Comparison of ENCODE assay signal across 9 cellular contexts in genomic region chr3:174125267-174125844, GRCh38.
DNase-seq lines count a peak whose midpoint lies in the region; ATAC-seq, FAIRE-seq and TF ChIP-seq lines count a peak whose summit lies in the region.
"Had no signal": no experiment of that assay in that cellular context is flagged by ENCODE, and none has a peak within 500 bp of the region (broad histone marks: within the 10 kb centered on the region; RNA-seq: fewer than 3 reads in every experiment).

No MANE protein-coding gene starts in this region.

- ATAC-seq in stimulated activated effector memory CD8-positive, alpha-beta T cell treated with anti-CD3 and anti-CD28 coated beads, Interleukin-12 subunit alpha, Interleukin-12 subunit beta, amount 100 ng/mL, for 72 hours = no peak
- no peak for ATAC-seq in GM19395 (IDR thresholded peaks at IDR 0.05; ENCODE audit: unreplicated experiment)
- ATAC-seq in HG03025 (IDR thresholded peaks at IDR 0.05; ENCODE audit: low FRiP score, unreplicated experiment) = no peak

- no peak overlapping the region for H3K4me3 Mint-ChIP-seq in stimulated activated effector memory CD8-positive, alpha-beta T cell treated with anti-CD3 and anti-CD28 coated beads, Interleukin-12 subunit alpha, Interleukin-12 subunit beta, amount 100 ng/mL, for 72 hours
- H3K4me3 Mint-ChIP-seq: T-helper 1 cell treated with Interleukin-12 subunit alpha and Interleukin-12 subunit beta and Interleukin-4 antibody, amounts not matched to agents 30 μg/mL and 1 μg/mL, for 36 hours had no signal

- no peak overlapping the region for H3K27ac Mint-ChIP-seq in stimulated activated effector memory CD8-positive, alpha-beta T cell treated with anti-CD3 and anti-CD28 coated beads, Interleukin-12 subunit alpha, Interleukin-12 subunit beta, amount 100 ng/mL, for 72 hours
- H3K27ac Mint-ChIP-seq: T-helper 1 cell treated with Interleukin-12 subunit alpha and Interleukin-12 subunit beta and Interleukin-4 antibody, amounts not matched to agents 30 μg/mL and 1 μg/mL, for 36 hours had no signal

- DNase-seq in GM12892 (ENCODE audit: insufficient read length) (no peak), NCI-H2081 (lab: John Stamatoyannopoulos, UW) (peak; percentile 80 to 90), astrocyte of the hippocampus (ENCODE audit: low read depth, low spot score) (peak; percentile 64), myocyte (ENCODE audit: low read depth) (peak; percentile 55), KG1 (lab: John Stamatoyannopoulos, UW) (no peak)
- no peak for DNase-seq in stimulated activated effector memory CD8-positive, alpha-beta T cell treated with anti-CD3 and anti-CD28 coated beads, Interleukin-12 subunit alpha, Interleukin-12 subunit beta, amount 100 ng/mL, for 72 hours (ENCODE audit: low spot score in 2 of 2)

- no peaks in the 10 kb centered on the region for H3K4me1 Mint-ChIP-seq in stimulated activated effector memory CD8-positive, alpha-beta T cell treated with anti-CD3 and anti-CD28 coated beads, Interleukin-12 subunit alpha, Interleukin-12 subunit beta, amount 100 ng/mL, for 72 hours

- no peak for TF ChIP-seq POLR2A in GM12892 (IDR thresholded peaks at IDR 0.05; ENCODE audit: low read depth, low read length)

- H3K9me3 Mint-ChIP-seq in stimulated activated effector memory CD8-positive, alpha-beta T cell treated with anti-CD3 and anti-CD28 coated beads, Interleukin-12 subunit alpha, Interleukin-12 subunit beta, amount 100 ng/mL, for 72 hours = peaks cover 10% of the 10 kb centered on the region
- H3K9me3 Mint-ChIP-seq: T-helper 1 cell treated with Interleukin-12 subunit alpha and Interleukin-12 subunit beta and Interleukin-4 antibody, amounts not matched to agents 30 μg/mL and 1 μg/mL, for 36 hours had no signal

- FAIRE-seq in GM12892 (lab: Jason Lieb, UNC) = peak; percentile 40

- no peaks in the 10 kb centered on the region for H3K36me3 Mint-ChIP-seq in stimulated activated effector memory CD8-positive, alpha-beta T cell treated with anti-CD3 and anti-CD28 coated beads, Interleukin-12 subunit alpha, Interleukin-12 subunit beta, amount 100 ng/mL, for 72 hours

Comparison
In these comparisons a context has a peak if more than half of its experiments do, and no peak if none do; other contexts are left out.
1. DNase-seq: peak in NCI-H2081 (2 of 2), astrocyte of the hippocampus (single experiment) and myocyte (single experiment); none in GM12892 (single experiment), KG1 (single experiment) and stimulated activated effector memory CD8-positive, alpha-beta T cell treated with anti-CD3 and anti-CD28 coated beads, Interleukin-12 subunit alpha, Interleukin-12 subunit beta, amount 100 ng/mL, for 72 hours (0 of 2).